Comparison of ENCODE assay signal across 9 cellular contexts in the genomic region with DNA sequence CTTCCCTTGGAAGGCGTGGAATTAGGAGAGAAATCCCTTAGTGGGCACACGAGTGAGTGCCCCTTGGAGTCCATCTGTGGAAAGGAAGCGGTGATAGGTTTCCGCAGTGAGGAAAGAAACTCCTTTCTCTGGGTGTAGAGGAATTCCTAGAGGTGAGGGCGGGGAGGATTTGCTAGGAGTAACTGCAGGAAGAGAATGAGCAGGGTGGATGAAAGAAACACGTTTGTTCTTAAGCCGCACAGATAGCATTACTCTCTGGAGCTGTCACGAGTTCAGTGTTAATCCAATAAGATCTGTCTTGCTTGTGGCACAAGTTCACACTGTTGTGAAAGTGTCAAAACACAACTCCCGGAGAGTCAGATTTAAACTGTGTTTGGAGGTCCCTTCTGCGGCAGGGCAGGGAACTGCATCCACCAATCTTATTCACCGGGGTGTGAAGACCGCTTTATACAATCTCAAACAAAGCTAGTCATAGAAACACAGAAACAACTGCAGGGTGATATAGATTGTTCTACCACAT. TPM values are rescaled to one million over a fixed set of nuclear protein-coding genes. Genes with fewer than 3 reads are reported as not detected.
DNase-seq lines count a peak whose midpoint lies in the region; ATAC-seq and TF ChIP-seq lines count a peak whose summit lies in the region.
"Had no signal": no experiment of that assay in that cellular context is flagged by ENCODE, and none has a peak within 500 bp of the region (broad histone marks: within the 10 kb centered on the region; RNA-seq: fewer than 3 reads in every experiment).

No MANE protein-coding gene starts in this region.

- H3K36me3 Mint-ChIP-seq in activated CD8-positive, alpha-beta memory T cell treated with anti-CD3 and anti-CD28 coated beads, Interleukin-2, amount 10 ng/mL, durations not matched to agents 7 days and 5 days, result peaks cover 1% of the 10 kb centered on the region

- H3K9me3 Mint-ChIP-seq in activated CD8-positive, alpha-beta memory T cell treated with anti-CD3 and anti-CD28 coated beads, Interleukin-2, amount 10 ng/mL, durations not matched to agents 7 days and 5 days (ENCODE audit: low read depth), result no peaks in the 10 kb centered on the region

- DNase-seq in activated CD8-positive, alpha-beta memory T cell treated with anti-CD3 and anti-CD28 coated beads, Interleukin-2, amount 10 ng/mL, durations not matched to agents 7 days and 5 days, result peak; percentile 79
- no peak for DNase-seq in activated CD8-positive, alpha-beta memory T cell treated with anti-CD3 and anti-CD28 coated beads, Interleukin-2, amount 50 U/mL, for 4 hours
- DNase-seq in NOMO-1 treated with DMSO at 0.1 percent for 48 hours (lab: John Stamatoyannopoulos, UW; ENCODE audit: unreplicated experiment) (peak; percentile 89), dermis blood vessel endothelial cell (peak; percentile 72), right lobe of liver (peak; percentile 49 to 70 (median 55)), stomach (peak; percentile 59)
- no peak for DNase-seq in effector memory CD4-positive, alpha-beta T cell

- peaks cover 0 to 14% (median 3%) of the 10 kb centered on the region in 4 donors for H3K4me1 ChIP-seq in right lobe of liver
- H3K4me1 ChIP-seq in stomach, result peaks cover 0 to 26% (median 21%) of the 10 kb centered on the region in 4 donors
- no peaks in the 10 kb centered on the region for H3K4me1 ChIP-seq in effector memory CD4-positive, alpha-beta T cell (ENCODE audit: control insufficient read depth, insufficient read depth, low read length, poor library complexity, severe bottlenecking)

- H3K27ac ChIP-seq in right lobe of liver (peak overlapping the region in 2 of 3 donors; percentile 4 to 41), stomach (peak overlapping the region; percentile 51 to 85 (median 80))
- no peak overlapping the region for H3K27ac ChIP-seq in effector memory CD4-positive, alpha-beta T cell (ENCODE audit: insufficient read depth, low read length, poor library complexity, severe bottlenecking)
- H3K27ac ChIP-seq: C4-2B had no signal

- H3K4me3 ChIP-seq in right lobe of liver (peak overlapping the region; percentile 30 to 55 (median 43)), stomach (peak overlapping the region; percentile 52 to 78 (median 62))
- H3K4me3 ChIP-seq in effector memory CD4-positive, alpha-beta T cell (ENCODE audit: insufficient read depth, low read depth, low read length, poor library complexity, severe bottlenecking), result no peak overlapping the region

- H3K27me3 ChIP-seq in right lobe of liver, result no peaks in the 10 kb centered on the region
- peaks cover 0 to 25% (median 5%) of the 10 kb centered on the region in 3 donors for H3K27me3 ChIP-seq in stomach
- H3K27me3 ChIP-seq in effector memory CD4-positive, alpha-beta T cell (replicated peaks; ENCODE audit: control insufficient read depth, insufficient read depth, low read length, poor library complexity, severe bottlenecking), result peaks cover 22% of the 10 kb centered on the region

- peaks cover 13% of the 10 kb centered on the region for H3K4me1 Mint-ChIP-seq in activated CD8-positive, alpha-beta memory T cell treated with anti-CD3 and anti-CD28 coated beads, Interleukin-2, amount 10 ng/mL, durations not matched to agents 7 days and 5 days

- H3K9me3 ChIP-seq in right lobe of liver, result no peaks in the 10 kb centered on the region
- no peaks in the 10 kb centered on the region for H3K9me3 ChIP-seq in stomach
- H3K9me3 ChIP-seq in effector memory CD4-positive, alpha-beta T cell (ENCODE audit: control insufficient read depth, low read length), result no peaks in the 10 kb centered on the region

- H3K27ac Mint-ChIP-seq in activated CD8-positive, alpha-beta memory T cell treated with anti-CD3 and anti-CD28 coated beads, Interleukin-2, amount 10 ng/mL, durations not matched to agents 7 days and 5 days, result peak overlapping the region; percentile 45

- TF ChIP-seq CTCF in right lobe of liver (IDR thresholded peaks at IDR 0.05), result peak; percentile 55 to 77 (median 71)
- peak in 5 of 7 experiments; percentile 63 to 72 (median 65) for TF ChIP-seq CTCF in stomach (IDR thresholded peaks at IDR 0.05)

- TF ChIP-seq EP300 in stomach (IDR thresholded peaks at IDR 0.05), result no peak

- peak overlapping the region; percentile 69 for H3K4me3 Mint-ChIP-seq in activated CD8-positive, alpha-beta memory T cell treated with anti-CD3 and anti-CD28 coated beads, Interleukin-2, amount 10 ng/mL, durations not matched to agents 7 days and 5 days

- peak; percentile 91 for ATAC-seq in activated CD8-positive, alpha-beta memory T cell treated with anti-CD3 and anti-CD28 coated beads, Interleukin-2, amount 10 ng/mL, durations not matched to agents 7 days and 5 days
- peak; percentile 73 for ATAC-seq in HG02852 (IDR thresholded peaks at IDR 0.05; ENCODE audit: unreplicated experiment)
- ATAC-seq in right lobe of liver, result peak; percentile 88 to 94 (median 94)

- no peak for TF ChIP-seq POLR2A in right lobe of liver (IDR thresholded peaks at IDR 0.05)
- no peak for TF ChIP-seq POLR2A in stomach (IDR thresholded peaks at IDR 0.05)

- H3K36me3 ChIP-seq in right lobe of liver (no peaks in the 10 kb centered on the region), stomach (no peaks in the 10 kb centered on the region)
- H3K36me3 ChIP-seq in effector memory CD4-positive, alpha-beta T cell (ENCODE audit: control insufficient read depth, insufficient read depth, low read length), result no peaks in the 10 kb centered on the region

- peaks cover 74% of the 10 kb centered on the region for H3K27me3 Mint-ChIP-seq in activated CD8-positive, alpha-beta memory T cell treated with anti-CD3 and anti-CD28 coated beads, Interleukin-2, amount 10 ng/mL, durations not matched to agents 7 days and 5 days

- intact Hi-C loops in right lobe of liver (cut with DNase I) (no loop called here), stomach (cut with DNase I; ENCODE audit: low total_unique reads) (no loop called here)

- 4% methylated on average over 11 of the region's 12 CpGs for WGBS in right lobe of liver (ENCODE audit: insufficient coverage, low coverage, low lambda C conversion rate, missing lambda C conversion rate)
- WGBS in stomach, 5 donors, result 13 to 26% (median 23%) methylated on average over 12 of the region's 12 CpGs

- CTCF ChIA-PET in activated CD8-positive, alpha-beta memory T cell treated with anti-CD3 and anti-CD28 coated beads, Interleukin-2, amount 10 ng/mL, durations not matched to agents 7 days and 5 days (lab: Charles Lee), result interaction anchor here (0.5 to 1.6 kb wide), 7 partner anchors 95 to 431 kb away, joined by 3 to 4 read pairs (median 3); a partner anchor contains a TSS

RNA-seq across cellular contexts. Expression of a gene that starts 1.2 kb away (rescaled TPM):
- total RNA-seq in activated CD8-positive, alpha-beta memory T cell treated with anti-CD3 and anti-CD28 coated beads, Interleukin-2, amount 10 ng/mL, durations not matched to agents 7 days and 5 days, result under 1 TPM in 1 of 2 experiments, not detected in 1; 0.23 TPM
- total RNA-seq in dermis blood vessel endothelial cell (0.23 and 1.0 TPM in 2 replicates), right lobe of liver (1 to 10 TPM in 1 of 6 experiments, under 1 TPM in 5; 0.09 to 1.2 (median 0.39) TPM), stomach (1 to 10 TPM in 3 of 5 donors, under 1 TPM in 2; 0.45 to 4.0 (median 1.7) TPM)
- 1 to 10 TPM in 2 of 3 donors, under 1 TPM in 1; 0.38 to 1.6 (median 1.2) TPM for polyA plus RNA-seq in stomach

Comparison
In these comparisons a context has a peak if more than half of its experiments do, and no peak if none do; other contexts are left out.
1. DNase-seq: peak in activated CD8-positive, alpha-beta memory T cell treated with anti-CD3 and anti-CD28 coated beads, Interleukin-2, amount 10 ng/mL, durations not matched to agents 7 days and 5 days (single experiment), NOMO-1 treated with DMSO at 0.1 percent for 48 hours (single experiment), dermis blood vessel endothelial cell (single experiment), right lobe of liver (3 of 3) and stomach (single experiment); none in activated CD8-positive, alpha-beta memory T cell treated with anti-CD3 and anti-CD28 coated beads, Interleukin-2, amount 50 U/mL, for 4 hours (single experiment) and effector memory CD4-positive, alpha-beta T cell (0 of 3).
2. Peak in every context shown above with its lines, with median percentiles within 50 percentile points of each other: ATAC-seq.